ENCODE assay signal across 8 cellular contexts in genomic region chr22:41681616-41682015, GRCh38.
DNase-seq lines count a peak whose midpoint lies in the region; ATAC-seq lines count a peak whose summit lies in the region.

No MANE protein-coding gene starts in this region.

- peaks cover 53% of the 10 kb centered on the region for H3K4me1 Mint-ChIP-seq in activated naive CD4-positive, alpha-beta T cell treated with anti-CD3 and anti-CD28 coated beads, Interleukin-2, amount 50 U/mL, for 24 hours
- peaks cover 10 to 32% of the 10 kb centered on the region in 2 donors for H3K4me1 Mint-ChIP-seq in stimulated activated naive B cell treated with anti-CD40 and anti-IgM and Interleukin-4, amounts not matched to agents 10 μg/mL and 1 μg/mL and 100 μg/mL, for 72 hours

- no peaks in the 10 kb centered on the region for H3K27me3 ChIP-seq in iPS-15b (ENCODE audit: control insufficient read depth, insufficient read depth, low read length)

- H3K9me3 Mint-ChIP-seq in activated naive CD4-positive, alpha-beta T cell treated with anti-CD3 and anti-CD28 coated beads, Interleukin-2, amount 50 U/mL, for 24 hours: no peaks in the 10 kb centered on the region
- no peaks in the 10 kb centered on the region for H3K9me3 Mint-ChIP-seq in stimulated activated naive B cell treated with anti-CD40 and anti-IgM and Interleukin-4, amounts not matched to agents 10 μg/mL and 1 μg/mL and 100 μg/mL, for 72 hours

- DNase-seq in NCI-H2227 (lab: John Stamatoyannopoulos, UW; ENCODE audit: unreplicated experiment): peak; percentile 43
- DNase-seq in NCI-H2227 treated with DMSO at 0.1 percent for 48 hours (lab: John Stamatoyannopoulos, UW): no peak
- no peak for DNase-seq in stimulated activated naive B cell treated with anti-CD40 and anti-IgM and Interleukin-4, amounts not matched to agents 10 μg/mL and 1 μg/mL and 100 μg/mL, for 72 hours
- DNase-seq in NCI-H146 (lab: John Stamatoyannopoulos, UW): no peak
- DNase-seq in NCI-H1417 (lab: John Stamatoyannopoulos, UW): no peak

- no peaks in the 10 kb centered on the region for H3K27me3 Mint-ChIP-seq in activated naive CD4-positive, alpha-beta T cell treated with anti-CD3 and anti-CD28 coated beads, Interleukin-2, amount 50 U/mL, for 24 hours
- no peaks in the 10 kb centered on the region for H3K27me3 Mint-ChIP-seq in stimulated activated naive B cell treated with anti-CD40 and anti-IgM and Interleukin-4, amounts not matched to agents 10 μg/mL and 1 μg/mL and 100 μg/mL, for 72 hours

- H3K9me3 ChIP-seq in iPS-15b (ENCODE audit: control insufficient read depth, insufficient read depth, low read length): no peaks in the 10 kb centered on the region

- peak; percentile 13 to 26 for ATAC-seq in stimulated activated naive B cell treated with anti-CD40 and anti-IgM and Interleukin-4, amounts not matched to agents 10 μg/mL and 1 μg/mL and 100 μg/mL, for 72 hours (replicated peaks)
- ATAC-seq in HG02885 (IDR thresholded peaks at IDR 0.05; ENCODE audit: poor library complexity, unreplicated experiment): no peak

- peaks cover 7% of the 10 kb centered on the region for H3K36me3 ChIP-seq in iPS-15b (ENCODE audit: control insufficient read depth, insufficient read depth, low read length)

- H3K9ac ChIP-seq in iPS-15b (ENCODE audit: low read depth, low read length): no peak overlapping the region

- H3K27ac Mint-ChIP-seq in activated naive CD4-positive, alpha-beta T cell treated with anti-CD3 and anti-CD28 coated beads, Interleukin-2, amount 50 U/mL, for 24 hours: peak overlapping the region; percentile 65
- peak overlapping the region; percentile 86 for H3K27ac Mint-ChIP-seq in stimulated activated naive B cell treated with anti-CD40 and anti-IgM and Interleukin-4, amounts not matched to agents 10 μg/mL and 1 μg/mL and 100 μg/mL, for 72 hours

- peaks cover 10% of the 10 kb centered on the region for H3K36me3 Mint-ChIP-seq in activated naive CD4-positive, alpha-beta T cell treated with anti-CD3 and anti-CD28 coated beads, Interleukin-2, amount 50 U/mL, for 24 hours
- peaks cover 18 to 41% of the 10 kb centered on the region in 2 donors for H3K36me3 Mint-ChIP-seq in stimulated activated naive B cell treated with anti-CD40 and anti-IgM and Interleukin-4, amounts not matched to agents 10 μg/mL and 1 μg/mL and 100 μg/mL, for 72 hours

- H3K4me1 ChIP-seq in iPS-15b (ENCODE audit: control insufficient read depth, insufficient read depth, low read length): no peaks in the 10 kb centered on the region

- H3K4me3 ChIP-seq in iPS-15b (ENCODE audit: low read depth, low read length): peak overlapping the region; percentile 88

- peak overlapping the region; percentile 97 for H3K4me3 Mint-ChIP-seq in activated naive CD4-positive, alpha-beta T cell treated with anti-CD3 and anti-CD28 coated beads, Interleukin-2, amount 50 U/mL, for 24 hours
- peak overlapping the region; percentile 73 to 97 for H3K4me3 Mint-ChIP-seq in stimulated activated naive B cell treated with anti-CD40 and anti-IgM and Interleukin-4, amounts not matched to agents 10 μg/mL and 1 μg/mL and 100 μg/mL, for 72 hours
